9 cellular contexts compared by ENCODE assay signal in genomic region chr6:21022343-21023107, GRCh38.
DNase-seq lines count a peak whose midpoint lies in the region; ATAC-seq and TF ChIP-seq lines count a peak whose summit lies in the region.
"Had no signal": no experiment of that assay in that cellular context is flagged by ENCODE, and none has a peak within 500 bp of the region (broad histone marks: within the 10 kb centered on the region; RNA-seq: fewer than 3 reads in every experiment).

No MANE protein-coding gene starts in this region.

- no peak overlapping the region for H3K4me3 Mint-ChIP-seq in activated T-helper 2 cell treated with anti-CD3 and anti-CD28 coated beads, Interferon-gamma antibody, Interleukin-2, Interleukin-4, amounts not matched to agents 10 μg/mL and 5 μg/mL and 100 μg/mL, durations not matched to agents 14 hours and 24 hours and 36 hours (ENCODE audit: low read depth)
- no peak overlapping the region for H3K4me3 Mint-ChIP-seq in activated CD8-positive, alpha-beta memory T cell treated with anti-CD3 and anti-CD28 coated beads, Interleukin-2, amount 10 ng/mL, durations not matched to agents 7 days and 5 days

- no peak overlapping the region for H3K4me3 ChIP-seq in vagina

- peak overlapping the region; percentile 48 for H3K27ac ChIP-seq in vagina
- H3K27ac ChIP-seq: parathyroid adenoma had no signal

- H3K9me3 ChIP-seq in vagina: no peaks in the 10 kb centered on the region

- TF ChIP-seq CTCF in vagina (IDR thresholded peaks at IDR 0.05): no peak

- H3K4me1 Mint-ChIP-seq in activated T-helper 2 cell treated with anti-CD3 and anti-CD28 coated beads, Interferon-gamma antibody, Interleukin-2, Interleukin-4, amounts not matched to agents 10 μg/mL and 5 μg/mL and 100 μg/mL, durations not matched to agents 14 hours and 24 hours and 36 hours (ENCODE audit: low read depth): peaks cover 2% of the 10 kb centered on the region
- H3K4me1 Mint-ChIP-seq in activated CD8-positive, alpha-beta memory T cell treated with anti-CD3 and anti-CD28 coated beads, Interleukin-2, amount 10 ng/mL, durations not matched to agents 7 days and 5 days: no peaks in the 10 kb centered on the region

- peaks cover 16% of the 10 kb centered on the region for H3K4me1 ChIP-seq in vagina
- H3K4me1 ChIP-seq: parathyroid adenoma had no signal

- DNase-seq in NCI-H345 treated with DMSO at 0.1 percent for 48 hours (lab: John Stamatoyannopoulos, UW; ENCODE audit: unreplicated experiment) (peak; percentile 90), foreskin melanocyte (peak; percentile 77), vagina (ENCODE audit: extremely low spot score in 2 of 2) (no peak)
- DNase-seq in activated T-helper 2 cell treated with anti-CD3 and anti-CD28 coated beads, Interferon-gamma antibody, Interleukin-2, Interleukin-4, amounts not matched to agents 10 μg/mL and 5 μg/mL and 100 μg/mL, durations not matched to agents 14 hours and 24 hours and 36 hours (ENCODE audit: low spot score): no peak
- no peak for DNase-seq in activated CD8-positive, alpha-beta memory T cell treated with anti-CD3 and anti-CD28 coated beads, Interleukin-2, amount 10 ng/mL, durations not matched to agents 7 days and 5 days
- no peak for DNase-seq in stimulated activated naive CD4-positive, alpha-beta T cell treated with Interleukin-2 at 50 U/mL for 16 hours (lab: John Stamatoyannopoulos, UW)

- CTCF ChIA-PET in activated CD8-positive, alpha-beta memory T cell treated with anti-CD3 and anti-CD28 coated beads, Interleukin-2, amount 10 ng/mL, durations not matched to agents 7 days and 5 days (lab: Charles Lee): no interaction called here

- no peaks in the 10 kb centered on the region for H3K27me3 ChIP-seq in vagina

- TF ChIP-seq POLR2A in vagina (IDR thresholded peaks at IDR 0.05): no peak

- no peak overlapping the region for H3K27ac Mint-ChIP-seq in activated T-helper 2 cell treated with anti-CD3 and anti-CD28 coated beads, Interferon-gamma antibody, Interleukin-2, Interleukin-4, amounts not matched to agents 10 μg/mL and 5 μg/mL and 100 μg/mL, durations not matched to agents 14 hours and 24 hours and 36 hours
- H3K27ac Mint-ChIP-seq in activated CD8-positive, alpha-beta memory T cell treated with anti-CD3 and anti-CD28 coated beads, Interleukin-2, amount 10 ng/mL, durations not matched to agents 7 days and 5 days: no peak overlapping the region

- ATAC-seq in GM19023 (IDR thresholded peaks at IDR 0.05; ENCODE audit: unreplicated experiment) (peak; percentile 96), HG03025 (IDR thresholded peaks at IDR 0.05; ENCODE audit: low FRiP score, unreplicated experiment) (peak; percentile 86)
- no peak for ATAC-seq in activated CD8-positive, alpha-beta memory T cell treated with anti-CD3 and anti-CD28 coated beads, Interleukin-2, amount 10 ng/mL, durations not matched to agents 7 days and 5 days

- H3K9me3 Mint-ChIP-seq in activated T-helper 2 cell treated with anti-CD3 and anti-CD28 coated beads, Interferon-gamma antibody, Interleukin-2, Interleukin-4, amounts not matched to agents 10 μg/mL and 5 μg/mL and 100 μg/mL, durations not matched to agents 14 hours and 24 hours and 36 hours: peaks cover 8% of the 10 kb centered on the region
- peaks cover 8% of the 10 kb centered on the region for H3K9me3 Mint-ChIP-seq in activated CD8-positive, alpha-beta memory T cell treated with anti-CD3 and anti-CD28 coated beads, Interleukin-2, amount 10 ng/mL, durations not matched to agents 7 days and 5 days (ENCODE audit: low read depth)

- no peaks in the 10 kb centered on the region for H3K36me3 ChIP-seq in vagina

- intact Hi-C loops in vagina (cut with DNase I): no loop called here
- intact Hi-C loops in activated T-helper 2 cell treated with anti-CD3 and anti-CD28 coated beads, Interferon-gamma antibody, Interleukin-2, Interleukin-4, amounts not matched to agents 10 μg/mL and 5 μg/mL and 100 μg/mL, durations not matched to agents 14 hours and 24 hours and 36 hours (cut with micrococcal nuclease): no loop called here

- H3K27me3 Mint-ChIP-seq in activated T-helper 2 cell treated with anti-CD3 and anti-CD28 coated beads, Interferon-gamma antibody, Interleukin-2, Interleukin-4, amounts not matched to agents 10 μg/mL and 5 μg/mL and 100 μg/mL, durations not matched to agents 14 hours and 24 hours and 36 hours (ENCODE audit: low read depth): no peaks in the 10 kb centered on the region
- no peaks in the 10 kb centered on the region for H3K27me3 Mint-ChIP-seq in activated CD8-positive, alpha-beta memory T cell treated with anti-CD3 and anti-CD28 coated beads, Interleukin-2, amount 10 ng/mL, durations not matched to agents 7 days and 5 days

- H3K36me3 Mint-ChIP-seq in activated T-helper 2 cell treated with anti-CD3 and anti-CD28 coated beads, Interferon-gamma antibody, Interleukin-2, Interleukin-4, amounts not matched to agents 10 μg/mL and 5 μg/mL and 100 μg/mL, durations not matched to agents 14 hours and 24 hours and 36 hours (ENCODE audit: low read depth): peaks cover 16% of the 10 kb centered on the region
- H3K36me3 Mint-ChIP-seq in activated CD8-positive, alpha-beta memory T cell treated with anti-CD3 and anti-CD28 coated beads, Interleukin-2, amount 10 ng/mL, durations not matched to agents 7 days and 5 days: peaks cover 19% of the 10 kb centered on the region

Comparison
In these comparisons a context has a peak if more than half of its experiments do, and no peak if none do; other contexts are left out.
1. DNase-seq: peak in NCI-H345 treated with DMSO at 0.1 percent for 48 hours (single experiment) and foreskin melanocyte (single experiment); none in vagina (0 of 2), activated T-helper 2 cell treated with anti-CD3 and anti-CD28 coated beads, Interferon-gamma antibody, Interleukin-2, Interleukin-4, amounts not matched to agents 10 μg/mL and 5 μg/mL and 100 μg/mL, durations not matched to agents 14 hours and 24 hours and 36 hours (single experiment), activated CD8-positive, alpha-beta memory T cell treated with anti-CD3 and anti-CD28 coated beads, Interleukin-2, amount 10 ng/mL, durations not matched to agents 7 days and 5 days (single experiment) and stimulated activated naive CD4-positive, alpha-beta T cell treated with Interleukin-2 at 50 U/mL for 16 hours (single experiment).